Comparison of ENCODE assay signal across 25 cellular contexts in the genomic region with DNA sequence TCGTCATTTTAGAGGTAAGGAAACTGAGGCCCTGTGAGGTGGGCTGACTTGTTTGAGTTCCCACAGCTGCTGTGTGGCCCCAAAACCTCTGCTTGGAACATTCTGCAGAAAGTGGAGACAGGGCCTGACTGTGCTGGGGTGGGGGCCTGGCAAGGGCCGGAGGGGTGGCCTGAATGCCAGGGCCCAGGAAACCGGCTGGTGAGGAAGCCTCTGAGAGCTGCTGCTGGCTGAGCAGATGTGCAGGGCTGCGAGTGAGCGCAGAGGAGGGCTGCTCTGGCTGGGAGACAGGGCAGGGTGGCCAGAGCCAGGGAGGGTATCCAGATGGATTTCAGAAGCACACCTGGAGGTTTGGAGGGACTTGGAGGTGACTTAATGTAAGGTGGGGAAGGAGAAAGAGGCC. TPM values are rescaled to one million over a fixed set of nuclear protein-coding genes. Genes with fewer than 3 reads are reported as not detected.
"Had no signal": no experiment of that assay in that cellular context is flagged by ENCODE, and none has a peak within 500 bp of the region (broad histone marks: within the 10 kb centered on the region; RNA-seq: fewer than 3 reads in every experiment).

No MANE protein-coding gene starts in this region.

- H3K9me3 Mint-ChIP-seq: activated T-helper 2 cell treated with anti-CD3 and anti-CD28 coated beads, Interferon-gamma antibody, Interleukin-2, Interleukin-4, amounts not matched to agents 10 μg/mL and 5 μg/mL and 100 μg/mL, durations not matched to agents 14 hours and 24 hours and 36 hours; T-helper 1 cell treated with Interleukin-12 subunit alpha and Interleukin-12 subunit beta and Interleukin-4 antibody, amounts not matched to agents 30 μg/mL and 1 μg/mL, for 36 hours had no signal

- ATAC-seq: activated CD4-positive, CD25-positive, alpha-beta regulatory T cell treated with anti-CD3 and anti-CD28 coated beads, Interleukin-2, amount 50 U/mL, for 24 hours; Right ventricle myocardium inferior; SK-N-SH treated with all-trans-retinoic acid at 6 μM for 48 hours had no signal

- H3K9me3 ChIP-seq: SJSA1 had no signal

- DNase-seq: activated CD4-positive, alpha-beta T cell treated with anti-CD3 and anti-CD28 coated beads for 4 hours; activated CD4-positive, alpha-beta T cell treated with anti-CD3 and anti-CD28 coated beads, Interleukin-2, amount 50 U/mL, for 4 hours; activated gamma-delta T cell treated with Interleukin-2 at 50 U/mL for 16 hours; activated naive CD4-positive, alpha-beta T cell treated with anti-CD3 and anti-CD28 coated beads, Interleukin-2, amount 50 U/mL, for 16 hours; activated T-cell treated with anti-CD3 and anti-CD28 coated beads for 4 hours; activated T-cell treated with anti-CD3 and anti-CD28 coated beads, Interleukin-2, amount 50 U/mL, for 48 hours; caudate nucleus; MM.1S; NCI-H1105 treated with DMSO at 0.1 percent for 48 hours; NCI-H1436 treated with DMSO at 0.1 percent for 48 hours; NCI-H187 treated with DMSO at 0.1 percent for 48 hours; NCI-H2081 treated with DMSO at 0.1 percent for 48 hours; NCI-H345; NCI-H510A; NCI-H526 treated with DMSO at 0.1 percent for 48 hours; NCI-H82; SW 1271 had no signal

- H3K4me3 Mint-ChIP-seq: T-helper 1 cell treated with Interleukin-12 subunit alpha and Interleukin-12 subunit beta and Interleukin-4 antibody, amounts not matched to agents 30 μg/mL and 1 μg/mL, for 36 hours had no signal

- H3K27ac ChIP-seq: SJSA1 had no signal

- H3K27me3 ChIP-seq: SJSA1 had no signal

- H3K27ac Mint-ChIP-seq: activated T-helper 2 cell treated with anti-CD3 and anti-CD28 coated beads, Interferon-gamma antibody, Interleukin-2, Interleukin-4, amounts not matched to agents 10 μg/mL and 5 μg/mL and 100 μg/mL, durations not matched to agents 14 hours and 24 hours and 36 hours; T-helper 1 cell treated with Interleukin-12 subunit alpha and Interleukin-12 subunit beta and Interleukin-4 antibody, amounts not matched to agents 30 μg/mL and 1 μg/mL, for 36 hours had no signal

- H3K4me3 ChIP-seq: SJSA1 had no signal

RNA-seq across cellular contexts. Expression of gene INHBB, which starts 29.9 kb away (rescaled TPM):
- total RNA-seq: activated CD8-positive, alpha-beta memory T cell treated with anti-CD3 and anti-CD28 coated beads for 36 hours; activated T-helper 2 cell treated with anti-CD3 and anti-CD28 coated beads, Interferon-gamma antibody, Interleukin-2, Interleukin-4, amounts not matched to agents 10 μg/mL and 5 μg/mL and 100 μg/mL, durations not matched to agents 14 hours and 24 hours and 36 hours; OCI-LY7 had no signal
